18 cellular contexts compared by ENCODE assay signal in the genomic region with DNA sequence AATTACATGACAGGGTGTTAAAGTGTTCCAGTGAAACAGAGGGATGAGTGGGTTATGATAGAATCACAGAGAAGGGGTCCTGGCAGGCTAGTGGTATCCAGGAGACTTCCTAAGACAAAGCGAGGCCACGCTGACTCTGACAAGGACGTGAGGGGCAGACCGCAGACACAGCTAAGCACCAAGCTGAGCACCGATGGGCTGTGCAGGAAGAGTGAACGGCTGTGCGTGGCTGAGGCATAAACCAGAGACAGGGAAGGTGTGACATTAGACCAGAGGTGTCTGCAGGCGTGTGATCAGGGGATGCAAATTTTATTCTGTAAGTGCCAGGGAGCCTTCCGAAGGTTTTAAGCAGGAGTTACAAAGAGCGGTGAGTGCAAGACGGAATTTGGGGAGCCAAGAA.
DNase-seq lines count a peak whose midpoint lies in the region; ATAC-seq, FAIRE-seq and TF ChIP-seq lines count a peak whose summit lies in the region.
"Had no signal": no experiment of that assay in that cellular context is flagged by ENCODE, and none has a peak within 500 bp of the region (broad histone marks: within the 10 kb centered on the region; RNA-seq: fewer than 3 reads in every experiment).

No MANE protein-coding gene starts in this region.

- H3K4me3 ChIP-seq in H1 (ENCODE audit: extremely low read depth in 1 of 4, insufficient read depth in 2 of 4, low read depth in 3 of 4, low read length in 4 of 4) (no peak overlapping the region), aorta (ENCODE audit: low read length in 2 of 2) (no peak overlapping the region)
- H3K4me3 ChIP-seq: A549 had no signal

- H3K18ac ChIP-seq in H1 (ENCODE audit: extremely low read depth, low read length), result no peak overlapping the region

- no peak overlapping the region for H3K23ac ChIP-seq in H1 (ENCODE audit: insufficient read length)

- TF ChIP-seq RAD21 in H1 (IDR thresholded peaks at IDR 0.05 in 1 of 2, conservative IDR thresholded peaks at IDR 0.05 in 1 of 2; ENCODE audit: low read depth in 2 of 2, low read length in 2 of 2), result no peak

- no peak overlapping the region for H2AFZ ChIP-seq in H1 (ENCODE audit: low read length)

- H3K4ac ChIP-seq in H1 (replicated peaks; ENCODE audit: insufficient read length, low read depth, low read length), result no peak overlapping the region

- H3K36me3 ChIP-seq in H1 (ENCODE audit: control insufficient read depth in 2 of 4, insufficient read depth in 4 of 4, low read length in 3 of 4), result no peaks in the 10 kb centered on the region
- peaks cover 0 to 7% of the 10 kb centered on the region in 2 donors for H3K36me3 ChIP-seq in aorta (ENCODE audit: control insufficient read depth in 1 of 2, insufficient read depth in 2 of 2, low read length in 1 of 2)

- FAIRE-seq in H1 (lab: Jason Lieb, UNC) (no peak), urothelium cell line (lab: Jason Lieb, UNC) (peak; percentile 91)
- FAIRE-seq: A549, D721Med, G401.6, GM19239 had no signal

- peaks cover 0 to 4% of the 10 kb centered on the region in 2 experiments for H4K20me1 ChIP-seq in H1 (replicated peaks in 1 of 2; ENCODE audit: control insufficient read depth in 1 of 2, insufficient read depth in 2 of 2, low read length in 2 of 2)

- H2BK12ac ChIP-seq in H1 (ENCODE audit: low read depth, low read length), result no peak overlapping the region

- TF ChIP-seq EP300 in H1 (IDR thresholded peaks at IDR 0.05; ENCODE audit: borderline replicate concordance in 1 of 2, low read depth in 2 of 2, low read length in 2 of 2), result no peak

- CTCF ChIA-PET in WTC11 (lab: Charles Lee), result interaction anchor here (0.9 kb wide), 1 partner anchor 62 kb away, joined by 3 read pairs; no protein-coding TSS in a partner anchor
- CTCF ChIA-PET in H1 (lab: Charles Lee; ENCODE audit: partially characterized antibody), result interaction anchor here (1.2 to 1.8 kb wide), 2 partner anchors 55 to 87 kb away, joined by 3 to 7 read pairs; no protein-coding TSS in a partner anchor

- H3K4me1 ChIP-seq in H1 (replicated peaks in 1 of 4; ENCODE audit: control insufficient read depth in 3 of 4, insufficient read depth in 4 of 4, low read length in 3 of 4), result peaks cover 0 to 7% (median under 1%) of the 10 kb centered on the region in 4 experiments; a peak in 3 of 7 replicates
- no peaks in the 10 kb centered on the region for H3K4me1 ChIP-seq in aorta (ENCODE audit: control insufficient read depth in 1 of 2, insufficient read depth in 2 of 2, low read length in 2 of 2)
- H3K4me1 ChIP-seq: A549 had no signal

- POLR2A ChIA-PET in WTC11 (lab: Charles Lee), result no interaction called here
- POLR2A ChIA-PET in H1 (lab: Charles Lee; ENCODE audit: partially characterized antibody), result no interaction called here

- H3K14ac ChIP-seq in H1 (ENCODE audit: insufficient read length), result no peak overlapping the region

- H3K27ac Mint-ChIP-seq in WTC11, result peak overlapping the region; percentile 46
- H3K27ac Mint-ChIP-seq in natural killer cell treated with Interleukin-12 subunit alpha and Interleukin-12 subunit beta and Interleukin-15 and Interleukin-18, amount 100 ng/mL, for 72 hours, result no peak overlapping the region
- H3K27ac Mint-ChIP-seq: CD8-positive, alpha-beta T cell had no signal

- ATAC-seq in WTC11 (no peak), aorta (ENCODE audit: low FRiP score) (no peak)
- ATAC-seq in natural killer cell treated with Interleukin-12 subunit alpha and Interleukin-12 subunit beta and Interleukin-15 and Interleukin-18, amount 100 ng/mL, for 72 hours, result peak; percentile 68 to 92
- ATAC-seq: A549; CD8-positive, alpha-beta T cell; HCT116 had no signal

- H2BK5ac ChIP-seq in H1 (ENCODE audit: low read depth, low read length), result no peak overlapping the region

- no peak for DNase-seq in WTC11 (ENCODE audit: low spot score)
- DNase-seq in H1 (ENCODE audit: low read depth in 1 of 2, low spot score in 2 of 2), result no peak
- DNase-seq in natural killer cell treated with Interleukin-12 subunit alpha and Interleukin-12 subunit beta and Interleukin-15 and Interleukin-18, amount 100 ng/mL, for 72 hours (ENCODE audit: low spot score), result peak; percentile 62
- DNase-seq in urothelium cell line (ENCODE audit: low spot score), result no peak
- no peak for DNase-seq in globus pallidus (ENCODE audit: low spot score)
- no peak for DNase-seq in activated effector memory CD4-positive, alpha-beta T cell treated with anti-CD3 and anti-CD28 coated beads, Interleukin-2, amount 50 U/mL, for 16 hours
- DNase-seq in aorta, result no peak
- DNase-seq: COR-L47, DMS153, DMS79 treated with DMSO at 0.1 percent for 48 hours, EL had no signal

- no peak overlapping the region for H2BK120ac ChIP-seq in H1 (replicated peaks; ENCODE audit: low read depth, low read length)

- no peaks in the 10 kb centered on the region for H3K79me2 ChIP-seq in H1 (ENCODE audit: control insufficient read depth in 1 of 2, insufficient read depth in 2 of 2, low read length in 2 of 2)

- 78% methylated on average over 11 of the region's 11 CpGs; no CpG with 5 or more reads in 1 of the 2 experiments for WGBS in H1 (ENCODE audit: extremely low coverage in 1 of 2, insufficient coverage in 1 of 2, insufficient read length in 1 of 2, insufficient replicate concordance in 2 of 2, low coverage in 1 of 2, low lambda C conversion rate in 2 of 2, missing lambda C conversion rate in 1 of 2), 2 experiments
- 92 to 95% methylated on average over 11 of the region's 11 CpGs for WGBS in aorta, 2 donors

- TF ChIP-seq CTCF in WTC11 (IDR thresholded peaks at IDR 0.05), result no peak
- no peak for TF ChIP-seq CTCF in H1 (IDR thresholded peaks at IDR 0.05; ENCODE audit: control extremely low read depth in 1 of 3, insufficient read depth in 1 of 3, low read depth in 1 of 3, low read length in 3 of 3)

- H3K27ac ChIP-seq in H1 (ENCODE audit: low read depth, low read length) (no peak overlapping the region), aorta (ENCODE audit: low read depth in 1 of 2, low read length in 2 of 2) (no peak overlapping the region)
- H3K27ac ChIP-seq: A549 had no signal

- TF ChIP-seq POLR2A in H1 (IDR thresholded peaks at IDR 0.05; ENCODE audit: control extremely low read depth in 1 of 2, low read depth in 2 of 2, low read length in 2 of 2), result no peak

- H3K27me3 ChIP-seq in H1 (replicated peaks in 1 of 4; ENCODE audit: control insufficient read depth in 3 of 4, extremely low read depth in 1 of 4, insufficient read depth in 3 of 4, low read length in 3 of 4) (no peaks in the 10 kb centered on the region), aorta (ENCODE audit: control insufficient read depth in 1 of 2, insufficient read depth in 2 of 2, low read length in 1 of 2) (no peaks in the 10 kb centered on the region)

- no peak overlapping the region for H3K56ac ChIP-seq in H1 (replicated peaks; ENCODE audit: insufficient read length, low read depth, low read length)

- no peak overlapping the region for H3K4me3 Mint-ChIP-seq in WTC11
- H3K4me3 Mint-ChIP-seq in natural killer cell treated with Interleukin-12 subunit alpha and Interleukin-12 subunit beta and Interleukin-15 and Interleukin-18, amount 100 ng/mL, for 72 hours, result no peak overlapping the region
- H3K4me3 Mint-ChIP-seq: CD14-positive monocyte; CD8-positive, alpha-beta T cell had no signal

- H3K4me1 Mint-ChIP-seq in WTC11, result peaks cover 21% of the 10 kb centered on the region
- peaks cover 18% of the 10 kb centered on the region in 2 donors for H3K4me1 Mint-ChIP-seq in natural killer cell treated with Interleukin-12 subunit alpha and Interleukin-12 subunit beta and Interleukin-15 and Interleukin-18, amount 100 ng/mL, for 72 hours (ENCODE audit: low read depth in 2 of 2)

- no peak overlapping the region for H2BK15ac ChIP-seq in H1 (ENCODE audit: low read length)

- H3K9me3 ChIP-seq in H1 (ENCODE audit: insufficient read depth in 2 of 2, low read depth in 1 of 2, low read length in 1 of 2), result no peaks in the 10 kb centered on the region
- no peaks in the 10 kb centered on the region for H3K9me3 ChIP-seq in aorta (ENCODE audit: control insufficient read depth, low read length)
- H3K9me3 ChIP-seq: A549 had no signal

- H3K79me1 ChIP-seq in H1 (ENCODE audit: low read depth, low read length), result no peaks in the 10 kb centered on the region

- H3K23me2 ChIP-seq in H1 (ENCODE audit: low read depth, low read length), result peaks cover 5% of the 10 kb centered on the region; the same call in 1 of the 2 replicates

- peak overlapping the region; percentile 17 for H4K91ac ChIP-seq in H1 (replicated peaks; ENCODE audit: insufficient read length, low read length)

- H3K9ac ChIP-seq in H1 (replicated peaks in 1 of 4; ENCODE audit: extremely low read depth in 1 of 4, low read depth in 3 of 4, low read length in 3 of 4), result no peak overlapping the region

- H2BK20ac ChIP-seq in H1 (ENCODE audit: low read length), result no peak overlapping the region

- H2AK5ac ChIP-seq in H1 (ENCODE audit: low read depth, low read length), result no peak overlapping the region; the same call in 1 of the 2 replicates

- no peaks in the 10 kb centered on the region for H3K36me3 Mint-ChIP-seq in WTC11
- no peaks in the 10 kb centered on the region for H3K36me3 Mint-ChIP-seq in natural killer cell treated with Interleukin-12 subunit alpha and Interleukin-12 subunit beta and Interleukin-15 and Interleukin-18, amount 100 ng/mL, for 72 hours
- H3K36me3 Mint-ChIP-seq: CD14-positive monocyte; CD8-positive, alpha-beta T cell had no signal

- no peak overlapping the region for H4K5ac ChIP-seq in H1 (ENCODE audit: insufficient read length, low read depth, low read length)

- H3K4me2 ChIP-seq in H1 (ENCODE audit: insufficient read depth in 1 of 2, low read depth in 2 of 2, low read length in 2 of 2), result no peak overlapping the region
- H3K4me2 ChIP-seq: A549 had no signal

- no peaks in the 10 kb centered on the region for H3K27me3 Mint-ChIP-seq in WTC11 (ENCODE audit: low read depth)
- no peaks in the 10 kb centered on the region for H3K27me3 Mint-ChIP-seq in natural killer cell treated with Interleukin-12 subunit alpha and Interleukin-12 subunit beta and Interleukin-15 and Interleukin-18, amount 100 ng/mL, for 72 hours

- intact Hi-C loops in aorta (cut with DNase I), result no loop called here

- H3K9me3 Mint-ChIP-seq in WTC11, result no peaks in the 10 kb centered on the region
- no peaks in the 10 kb centered on the region for H3K9me3 Mint-ChIP-seq in natural killer cell treated with Interleukin-12 subunit alpha and Interleukin-12 subunit beta and Interleukin-15 and Interleukin-18, amount 100 ng/mL, for 72 hours
- H3K9me3 Mint-ChIP-seq: CD14-positive monocyte; CD8-positive, alpha-beta T cell had no signal

- no peak overlapping the region for H4K8ac ChIP-seq in H1 (ENCODE audit: extremely low read depth, insufficient read depth, low read length)

TF ChIP-seq in H1, 55 proteins besides CTCF, POLR2A, EP300 and RAD21:
- TF ChIP-seq NRF1 (IDR thresholded peaks at IDR 0.05; ENCODE audit: low read depth, low read length), result no peak

Comparison
In these comparisons a context has a peak if more than half of its experiments do, and no peak if none do; other contexts are left out.
1. ATAC-seq: peak in natural killer cell treated with Interleukin-12 subunit alpha and Interleukin-12 subunit beta and Interleukin-15 and Interleukin-18, amount 100 ng/mL, for 72 hours (2 of 2); none in WTC11 (single experiment) and aorta (single experiment).